ENCODE assay signal across 8 cellular contexts in the genomic region with DNA sequence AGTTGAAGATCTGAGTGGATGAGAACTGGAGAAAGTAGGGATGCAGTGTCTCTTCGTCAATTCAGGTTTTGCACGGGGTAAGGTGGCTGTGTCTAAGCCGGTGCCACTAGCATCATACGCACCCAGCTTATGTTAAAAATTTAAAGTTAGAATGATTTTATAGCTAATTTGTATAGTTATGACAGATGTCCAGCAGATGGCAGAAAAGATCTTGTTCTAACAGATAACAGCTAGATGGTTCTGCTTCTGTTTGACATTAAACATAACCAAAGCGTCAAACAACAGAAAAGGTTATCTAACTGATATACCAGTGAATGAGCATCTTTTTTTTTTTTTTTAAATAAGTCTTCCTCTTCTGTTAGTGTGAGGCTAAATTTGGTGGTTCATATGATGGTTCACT. TPM values are rescaled to one million over a fixed set of nuclear protein-coding genes. Genes with fewer than 3 reads are reported as not detected.
DNase-seq lines count a peak whose midpoint lies in the region; ATAC-seq and TF ChIP-seq lines count a peak whose summit lies in the region.

No MANE protein-coding gene starts in this region.

- peaks cover 3 to 9% of the 10 kb centered on the region in 2 donors for H3K9me3 Mint-ChIP-seq in activated naive CD4-positive, alpha-beta T cell treated with anti-CD3 and anti-CD28 coated beads, Interleukin-2, amount 50 U/mL, for 72 hours

- no peak overlapping the region for H3K4me2 ChIP-seq in KMS-11

- intact Hi-C loops in Panc1 (cut with micrococcal nuclease; ENCODE audit: unreplicated experiment) = loop anchor here (1.0 to 10.0 kb wide), 2 partner anchors 80 to 179 kb away; no protein-coding TSS in a partner anchor

- BruUV-seq in Panc1 (replicated peaks; lab: Mats Ljungman, UMichigan) = no TSS peak

- ATAC-seq in Panc1 = peak; percentile 64; the same call in 1 of the 2 replicates
- no peak for ATAC-seq in activated naive CD4-positive, alpha-beta T cell treated with anti-CD3 and anti-CD28 coated beads, Interleukin-2, amount 50 U/mL, for 72 hours
- no peak for ATAC-seq in GM19035 (IDR thresholded peaks at IDR 0.05; ENCODE audit: unreplicated experiment)
- ATAC-seq in HG03521 (IDR thresholded peaks at IDR 0.05; ENCODE audit: unreplicated experiment) = no peak

- H3K27ac Mint-ChIP-seq in activated naive CD4-positive, alpha-beta T cell treated with anti-CD3 and anti-CD28 coated beads, Interleukin-2, amount 50 U/mL, for 72 hours = no peak overlapping the region

- TF ChIP-seq POLR2A in erythroblast (IDR thresholded peaks at IDR 0.05; ENCODE audit: low read length) = no peak

- no peak overlapping the region for H3K9ac ChIP-seq in KMS-11

- no peak overlapping the region for H2AFZ ChIP-seq in KMS-11 (ENCODE audit: low read depth)

- no peaks in the 10 kb centered on the region for H4K20me1 ChIP-seq in KMS-11 (ENCODE audit: insufficient read depth)

- H3K4me1 ChIP-seq in KMS-11 (ENCODE audit: low read depth, poor library complexity, severe bottlenecking) (no peaks in the 10 kb centered on the region), Panc1 (ENCODE audit: control insufficient read depth, insufficient read depth, low read length) (no peaks in the 10 kb centered on the region)

- H3K4me3 ChIP-seq in KMS-11 (IDR thresholded peaks at IDR 0.05; ENCODE audit: insufficient read depth, low read depth, low read length) (no peak overlapping the region), Panc1 (ENCODE audit: low read depth in 2 of 2, low read length in 2 of 2) (no peak overlapping the region)

- H3K27ac ChIP-seq in KMS-11 (no peak overlapping the region), Panc1 (ENCODE audit: low read length) (no peak overlapping the region)

- H3K36me3 Mint-ChIP-seq in activated naive CD4-positive, alpha-beta T cell treated with anti-CD3 and anti-CD28 coated beads, Interleukin-2, amount 50 U/mL, for 72 hours = peaks cover 0 to 9% of the 10 kb centered on the region in 2 donors

- H3K79me2 ChIP-seq in KMS-11 (ENCODE audit: insufficient read depth, low read depth) = no peaks in the 10 kb centered on the region

- peak; percentile 23 for DNase-seq in DMS79 (lab: John Stamatoyannopoulos, UW)
- peak; percentile 18 for DNase-seq in Panc1 (ENCODE audit: low read depth, low spot score)
- peak; percentile 71 to 79 for DNase-seq in erythroblast (lab: John Stamatoyannopoulos, UW)
- DNase-seq in non-pigmented ciliary epithelial cell (ENCODE audit: low read depth) = peak; percentile 19
- no peak for DNase-seq in activated naive CD4-positive, alpha-beta T cell treated with anti-CD3 and anti-CD28 coated beads, Interleukin-2, amount 50 U/mL, for 72 hours (ENCODE audit: low spot score in 2 of 2)

- POLR2A ChIA-PET in Panc1 (lab: Charles Lee) = interaction anchor here (0.7 to 0.9 kb wide), 5 partner anchors 61 to 193 kb away, joined by 3 to 7 read pairs (median 6); partner anchors contain the start of gene ZSCAN5A

- CTCF ChIA-PET in Panc1 (lab: Charles Lee) = interaction anchor here (0.6 to 2.5 kb wide), 19 partner anchors 10 to 927 kb away, joined by 3 to 128 read pairs (median 5); partner anchors contain the start of gene ZSCAN5A

- no peaks in the 10 kb centered on the region; the same call in 1 of the 2 replicates for H3K9me3 ChIP-seq in Panc1 (ENCODE audit: control insufficient read depth, insufficient read depth, low read depth, low read length)

- in situ Hi-C loops in Panc1 (cut with HindIII; ENCODE audit: low pct_unique_long_range_greater_than_20kb, low sequenced_read_pairs) = no loop called here

- H3K27me3 ChIP-seq in KMS-11 (ENCODE audit: insufficient read depth, low read depth) = no peaks in the 10 kb centered on the region
- H3K27me3 ChIP-seq in Panc1 (ENCODE audit: control insufficient read depth, insufficient read depth, low read length) = no peaks in the 10 kb centered on the region

- no peaks in the 10 kb centered on the region for H3K36me3 ChIP-seq in KMS-11 (ENCODE audit: insufficient read depth)
- no peaks in the 10 kb centered on the region for H3K36me3 ChIP-seq in Panc1 (ENCODE audit: control insufficient read depth, insufficient read depth, low read length)

- peak; percentile 65 for TF ChIP-seq CTCF in KMS-11 (conservative IDR thresholded peaks at IDR 0.05; ENCODE audit: low read depth, low read length)
- no peak for TF ChIP-seq CTCF in Panc1 (IDR thresholded peaks at IDR 0.05)

RNA-seq across cellular contexts. Expression of gene EDDM13, which starts 18.8 kb away (rescaled TPM):
- not detected for total RNA-seq in Panc1 (2021; ENCODE audit: unreplicated experiment)
- polyA plus RNA-seq in Panc1 (2012; ENCODE audit: insufficient read length) = not detected
- 1 to 10 TPM; 1.2 to 2.0 TPM for total RNA-seq in activated naive CD4-positive, alpha-beta T cell treated with anti-CD3 and anti-CD28 coated beads, Interleukin-2, amount 50 U/mL, for 72 hours

RNA-seq across cellular contexts. Expression of gene ZSCAN5C, which starts 51.7 kb away (rescaled TPM):
- total RNA-seq in Panc1 (2021; ENCODE audit: unreplicated experiment) = not detected
- polyA plus RNA-seq in Panc1 (2012; ENCODE audit: insufficient read length) = not detected
- not detected for total RNA-seq in activated naive CD4-positive, alpha-beta T cell treated with anti-CD3 and anti-CD28 coated beads, Interleukin-2, amount 50 U/mL, for 72 hours

RNA-seq across cellular contexts. Expression of gene ZSCAN5B, which starts 56.2 kb away (rescaled TPM):
- total RNA-seq in Panc1 (2021; ENCODE audit: unreplicated experiment) = not detected
- polyA plus RNA-seq in Panc1 (2012; ENCODE audit: insufficient read length) = not detected
- not detected for total RNA-seq in activated naive CD4-positive, alpha-beta T cell treated with anti-CD3 and anti-CD28 coated beads, Interleukin-2, amount 50 U/mL, for 72 hours

Comparison
In these comparisons a context has a peak if more than half of its experiments do, and no peak if none do; other contexts are left out.
1. DNase-seq: peak in DMS79 (single experiment), Panc1 (single experiment), erythroblast (2 of 2) and non-pigmented ciliary epithelial cell (single experiment); none in activated naive CD4-positive, alpha-beta T cell treated with anti-CD3 and anti-CD28 coated beads, Interleukin-2, amount 50 U/mL, for 72 hours (0 of 2).